Comparison of ENCODE assay signal across 18 cellular contexts in the genomic region with DNA sequence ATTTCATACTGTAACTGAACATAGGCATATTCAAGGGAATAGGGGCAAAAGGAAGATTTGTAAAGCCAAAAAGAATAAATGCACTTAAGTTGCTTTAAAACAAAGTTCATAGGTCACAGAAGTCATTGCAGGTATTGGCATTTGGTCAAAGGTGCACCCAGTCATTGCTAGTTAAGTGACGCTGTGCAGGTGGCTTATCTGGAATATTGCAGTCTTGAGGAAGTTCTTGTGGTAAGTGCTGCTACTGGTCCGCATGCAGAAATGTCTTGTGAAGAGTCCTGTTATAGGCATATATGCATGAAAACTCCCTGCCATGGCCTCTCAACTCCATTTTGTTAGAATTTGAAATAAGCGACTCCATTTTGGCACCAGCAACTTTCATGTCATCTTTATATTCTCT.
"Had no signal": no experiment of that assay in that cellular context is flagged by ENCODE, and none has a peak within 500 bp of the region (broad histone marks: within the 10 kb centered on the region; RNA-seq: fewer than 3 reads in every experiment).

No MANE protein-coding gene starts in this region.

- DNase-seq: heart left ventricle; islet precursor cell; mesendoderm; naive thymus-derived CD4-positive, alpha-beta T cell; ovary; spleen; stimulated activated CD4-positive, alpha-beta T cell treated with anti-CD3 and anti-CD28 coated beads, Interleukin-4, amount 100 ng/mL, for 24 hours; stimulated activated naive CD4-positive, alpha-beta T cell had no signal

- H3K9me3 ChIP-seq: heart left ventricle, ovary, right atrium auricular region, spleen, tibial nerve, upper lobe of left lung, vagina had no signal

- H3K27me3 ChIP-seq: heart left ventricle, ovary, right atrium auricular region, spleen, tibial nerve, upper lobe of left lung, vagina had no signal

- H3K4me3 ChIP-seq: heart left ventricle, lung, ovary, right atrium auricular region, skin epidermis, spleen, tibial nerve, upper lobe of left lung, vagina had no signal

- H3K36me3 ChIP-seq: heart left ventricle, ovary, right atrium auricular region, spleen, tibial nerve, upper lobe of left lung, vagina had no signal

- H3K27ac ChIP-seq: heart left ventricle, ovary, right atrium auricular region, skin epidermis, spleen, tibial nerve, upper lobe of left lung, vagina had no signal

- H3K4me1 ChIP-seq: heart left ventricle, right atrium auricular region, spleen, tibial nerve, vagina had no signal

- ATAC-seq: heart left ventricle; left lobe of liver; naive thymus-derived CD4-positive, alpha-beta T cell; natural killer cell treated with Interleukin-12 subunit alpha and Interleukin-12 subunit beta and Interleukin-15 and Interleukin-18, amount 100 ng/mL, for 72 hours; sciatic nerve; stimulated activated effector memory CD8-positive, alpha-beta T cell treated with anti-CD3 and anti-CD28 coated beads, Interleukin-12 subunit alpha, Interleukin-12 subunit beta, amount 100 ng/mL, for 72 hours had no signal
